Comparison of ENCODE assay signal across 8 cellular contexts in the genomic region with DNA sequence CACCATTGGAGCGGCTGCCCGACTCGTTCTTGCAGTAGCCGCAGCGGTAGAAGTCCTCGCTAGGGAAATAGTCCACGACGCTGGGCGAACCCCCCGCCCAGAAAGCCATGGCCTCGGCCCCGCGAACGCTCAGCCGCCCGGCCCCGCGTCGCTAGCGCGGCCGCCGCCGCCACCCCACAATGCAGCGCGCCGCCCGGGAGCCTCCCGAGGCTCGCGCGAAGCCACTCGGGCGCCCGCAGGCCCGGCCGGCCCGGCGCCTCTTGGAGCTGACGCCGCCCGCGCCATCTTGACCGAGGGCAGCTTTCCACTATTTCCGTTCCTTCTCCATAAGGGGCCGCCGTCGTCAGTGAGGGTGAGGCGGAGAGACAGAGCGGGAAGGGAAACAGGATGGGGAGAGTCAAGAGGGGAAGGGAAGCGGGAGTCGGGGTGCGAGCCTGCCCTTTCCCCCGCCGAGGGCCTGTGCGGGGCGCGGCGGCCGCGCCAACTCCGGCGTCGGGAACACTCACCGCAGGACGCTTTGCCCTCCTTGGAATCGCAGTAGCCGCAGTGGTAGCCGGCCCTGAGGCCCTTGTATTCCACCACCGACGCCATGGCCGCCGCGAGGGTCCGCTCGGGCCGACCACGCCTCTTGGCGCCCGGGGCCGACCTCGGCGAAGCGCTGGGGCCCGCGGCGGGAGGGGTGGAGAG. TPM values are rescaled to one million over a fixed set of nuclear protein-coding genes. Genes with fewer than 3 reads are reported as not detected.
DNase-seq lines count a peak whose midpoint lies in the region; ATAC-seq, FAIRE-seq and TF ChIP-seq lines count a peak whose summit lies in the region.

A gene (minus strand): TSS at position 191 of the 687 bp plus-strand sequence. CDS start 82 bp downstream, at position 109.

- peak; percentile 83 for TF ChIP-seq POLR2A in endothelial cell of umbilical vein (IDR thresholded peaks at IDR 0.05; ENCODE audit: low read depth, low read length)

- CTCF ChIA-PET in Calu3 (lab: Charles Lee), result interaction anchor here (1.3 kb wide), 1 partner anchor 21 kb away, joined by 3 read pairs; no protein-coding TSS in a partner anchor
- CTCF ChIA-PET in endothelial cell of umbilical vein (lab: Charles Lee), result interaction anchor here (0.6 to 2.1 kb wide), 8 partner anchors 16 to 194 kb away, joined by 3 to 12 read pairs (median 6); no protein-coding TSS in a partner anchor

- dilution Hi-C loops in endothelial cell of umbilical vein (cut with MboI; ENCODE audit: extremely low pct_ligation_motif_present, low sequenced_read_pairs), result no loop called here

- H3K4me2 ChIP-seq in OCI-LY3 (ENCODE audit: low read length) (peak within 1 kb of the TSS; percentile 97), endothelial cell of umbilical vein (ENCODE audit: insufficient read depth, low read length) (peak within 1 kb of the TSS; percentile 99)

- TF ChIP-seq CTCF in Calu3 (IDR thresholded peaks at IDR 0.05; ENCODE audit: unreplicated experiment) (no peak), OCI-LY3 (IDR thresholded peaks at IDR 0.05; ENCODE audit: low read depth, low read length) (no peak), endothelial cell of umbilical vein (IDR thresholded peaks at IDR 0.05; ENCODE audit: extremely low read depth in 1 of 2, insufficient read depth in 1 of 2, low read depth in 1 of 2, low read length in 2 of 2) (no peak)

- H3K9me3 ChIP-seq in HUES48 (ENCODE audit: control insufficient read depth, insufficient read depth, low read length) (no peaks in the 10 kb centered on the region), OCI-LY3 (ENCODE audit: insufficient read depth, low read length) (no peaks in the 10 kb centered on the region), endothelial cell of umbilical vein (replicated peaks; ENCODE audit: control insufficient read depth, insufficient read depth, low read length) (no peaks in the 10 kb centered on the region)

- H3K9me1 ChIP-seq in endothelial cell of umbilical vein (replicated peaks; ENCODE audit: control insufficient read depth, extremely low read depth, insufficient read depth, low read length), result no peaks in the 10 kb centered on the region

- H3K9ac ChIP-seq in HUES48 (ENCODE audit: low read depth, low read length) (peak within 1 kb of the TSS; percentile 99), OCI-LY3 (ENCODE audit: low read length) (peak within 1 kb of the TSS; percentile 83), endothelial cell of umbilical vein (replicated peaks; ENCODE audit: extremely low read depth, insufficient read depth, low read length) (peak within 1 kb of the TSS; percentile 94)

- H3K36me3 ChIP-seq in HUES48 (ENCODE audit: control insufficient read depth, insufficient read depth, low read length) (peaks cover 9% of the 10 kb centered on the region), OCI-LY3 (replicated peaks; ENCODE audit: low read depth, low read length) (no peaks in the 10 kb centered on the region), endothelial cell of umbilical vein (ENCODE audit: control insufficient read depth in 2 of 2, extremely low read depth in 1 of 2, insufficient read depth in 2 of 2, low read length in 2 of 2) (peaks cover 0 to 1% of the 10 kb centered on the region in 2 experiments)

- H3K36me3 Mint-ChIP-seq in Calu3 (ENCODE audit: insufficient read depth, unreplicated experiment), result peaks cover 23% of the 10 kb centered on the region

- H3K27ac ChIP-seq in HUES48 (ENCODE audit: low read depth, low read length) (peak within 1 kb of the TSS; percentile 97), OCI-LY3 (ENCODE audit: low read length) (peak within 1 kb of the TSS; percentile 53), endothelial cell of umbilical vein (ENCODE audit: insufficient read depth, low read depth, low read length) (peak within 1 kb of the TSS; percentile 91)

- POLR2A ChIA-PET in endothelial cell of umbilical vein (lab: Charles Lee), result interaction anchor here (0.7 to 1.4 kb wide), 3 partner anchors 9 to 29 kb away, joined by 3 to 4 read pairs (median 3); no protein-coding TSS in a partner anchor

- peak within 1 kb of the TSS; percentile 87 for H3K27ac Mint-ChIP-seq in Calu3 (ENCODE audit: unreplicated experiment)

- no peaks in the 10 kb centered on the region for H3K9me3 Mint-ChIP-seq in Calu3 (ENCODE audit: low read depth, unreplicated experiment)

- peak within 1 kb of the TSS; percentile 98 for H3K4me3 ChIP-seq in HUES48 (ENCODE audit: low read depth, low read length)
- H3K4me3 ChIP-seq in OCI-LY3 (ENCODE audit: low read length), result peak within 1 kb of the TSS; percentile 91
- peak within 1 kb of the TSS; percentile 61 to 97 (median 93) for H3K4me3 ChIP-seq in endothelial cell of umbilical vein (replicated peaks in 1 of 3; ENCODE audit: insufficient read depth in 1 of 3, low read depth in 1 of 3, low read length in 3 of 3)

- peak within 1 kb of the TSS; percentile 89 for H2AFZ ChIP-seq in OCI-LY3 (ENCODE audit: low read depth, low read length)
- peak within 1 kb of the TSS; percentile 87 for H2AFZ ChIP-seq in endothelial cell of umbilical vein (ENCODE audit: low read depth, low read length)

- no TSS peak for BruUV-seq in Calu3 (replicated peaks; lab: Mats Ljungman, UMichigan)
- no TSS peak for BruUV-seq in endothelial cell of umbilical vein (replicated peaks; lab: Mats Ljungman, UMichigan)

- H3K27me3 ChIP-seq in HUES48 (ENCODE audit: control insufficient read depth, insufficient read depth, low read length), result no peaks in the 10 kb centered on the region
- no peaks in the 10 kb centered on the region for H3K27me3 ChIP-seq in OCI-LY3 (ENCODE audit: low read depth, low read length)
- no peaks in the 10 kb centered on the region for H3K27me3 ChIP-seq in endothelial cell of umbilical vein (ENCODE audit: control insufficient read depth in 2 of 2, insufficient read depth in 2 of 2, low read length in 2 of 2)

- H4K20me1 ChIP-seq in OCI-LY3 (ENCODE audit: insufficient read depth, low read length) (no peaks in the 10 kb centered on the region), endothelial cell of umbilical vein (replicated peaks; ENCODE audit: control insufficient read depth, extremely low read depth, insufficient read depth, low read length) (no peaks in the 10 kb centered on the region)

- H3K4me1 ChIP-seq in HUES48 (ENCODE audit: control insufficient read depth, insufficient read depth, low read length), result peaks cover 4% of the 10 kb centered on the region; the same call in 1 of the 2 replicates
- peaks cover 9% of the 10 kb centered on the region; the same call in 1 of the 2 replicates for H3K4me1 ChIP-seq in OCI-LY3 (ENCODE audit: low read length)
- H3K4me1 ChIP-seq in endothelial cell of umbilical vein (ENCODE audit: control insufficient read depth, extremely low read depth, insufficient read depth, low read length), result peaks cover 11% of the 10 kb centered on the region

- H3K79me2 ChIP-seq in OCI-LY3 (ENCODE audit: low read length), result peaks cover 32% of the 10 kb centered on the region
- peaks cover 28% of the 10 kb centered on the region for H3K79me2 ChIP-seq in endothelial cell of umbilical vein (ENCODE audit: control insufficient read depth, insufficient read depth, low read length)

- H3K27me3 Mint-ChIP-seq in Calu3 (ENCODE audit: unreplicated experiment), result no peaks in the 10 kb centered on the region

- peak; percentile 81 for ATAC-seq in GM21390 (IDR thresholded peaks at IDR 0.05; ENCODE audit: unreplicated experiment)

- peaks cover 17% of the 10 kb centered on the region for H3K4me1 Mint-ChIP-seq in Calu3 (ENCODE audit: low read depth, unreplicated experiment)

- DNase-seq in Calu3 (peak; percentile 85), activated T-cell treated with anti-CD3 and anti-CD28 coated beads for 1 hour (ENCODE audit: low read depth) (peak; percentile 74), endothelial cell of umbilical vein (ENCODE audit: low read depth, low spot score) (peak; percentile 94), midbrain (lab: John Stamatoyannopoulos, UW) (peak; percentile 88)
- peak; percentile 74 to 78 for DNase-seq in stimulated activated CD8-positive, alpha-beta memory T cell treated with anti-CD3 and anti-CD28 coated beads, Interleukin-15, amount 100 ng/mL, for 48 hours (ENCODE audit: low read depth in 2 of 2)

- peak; percentile 90 for FAIRE-seq in endothelial cell of umbilical vein (lab: Jason Lieb, UNC)

- intact Hi-C loops in Calu3 (cut with micrococcal nuclease; ENCODE audit: unreplicated experiment) (no loop called here), endothelial cell of umbilical vein (cut with micrococcal nuclease) (loop anchor here (1.0 to 2.0 kb wide), 7 partner anchors 14 to 213 kb away; a partner anchor contains a TSS)

- H3K4me3 Mint-ChIP-seq in Calu3 (ENCODE audit: low read depth, unreplicated experiment), result peak within 1 kb of the TSS; percentile 84

TF ChIP-seq in endothelial cell of umbilical vein, 7 proteins besides CTCF, POLR2A, EP300 and RAD21:
- TF ChIP-seq MYC (IDR thresholded peaks at IDR 0.05; ENCODE audit: low read depth, low read length) (no peak), POLR2AphosphoS5 (IDR thresholded peaks at IDR 0.05; ENCODE audit: insufficient read depth, low read depth, low read length) (peak; percentile 69)

RNA-seq across cellular contexts. Expression of the gene that starts here (rescaled TPM):
- 17.3 and 18.7 TPM in 2 replicates for total RNA-seq in Calu3 (2022)
- total RNA-seq in endothelial cell of umbilical vein, result 19.1 and 27.1 TPM in 2 replicates
- 6.9 and 8.7 TPM in 2 replicates for polyA plus RNA-seq in endothelial cell of umbilical vein
- polyA plus RNA-seq in endothelial cell of umbilical vein (2011; cell fraction: cytosol; rRNA removed), result 8.8 and 9.1 TPM in 2 replicates
- polyA plus RNA-seq in endothelial cell of umbilical vein (2011; cell fraction: nucleus; rRNA removed), result 14.5 and 15.6 TPM in 2 replicates
- 16.3 and 17.3 TPM in 2 replicates for polyA plus RNA-seq in endothelial cell of umbilical vein (2012)
- polyA minus RNA-seq in endothelial cell of umbilical vein, result 25.1 and 32.0 TPM in 2 replicates
- 25.6 TPM for polyA minus RNA-seq in endothelial cell of umbilical vein (2011; cell fraction: cytosol; rRNA and poly(A)+ RNA removed)
- 26.8 and 30.3 TPM in 2 replicates for polyA minus RNA-seq in endothelial cell of umbilical vein (2011; cell fraction: nucleus; rRNA and poly(A)+ RNA removed)

Comparison
In these comparisons a context has a peak if more than half of its experiments do, and no peak if none do; other contexts are left out.
1. Peak in every context shown above with its lines: DNase-seq, ATAC-seq, H3K4me3 ChIP-seq and H3K27ac ChIP-seq.